ENCODE assay signal across 10 cellular contexts in the genomic region with DNA sequence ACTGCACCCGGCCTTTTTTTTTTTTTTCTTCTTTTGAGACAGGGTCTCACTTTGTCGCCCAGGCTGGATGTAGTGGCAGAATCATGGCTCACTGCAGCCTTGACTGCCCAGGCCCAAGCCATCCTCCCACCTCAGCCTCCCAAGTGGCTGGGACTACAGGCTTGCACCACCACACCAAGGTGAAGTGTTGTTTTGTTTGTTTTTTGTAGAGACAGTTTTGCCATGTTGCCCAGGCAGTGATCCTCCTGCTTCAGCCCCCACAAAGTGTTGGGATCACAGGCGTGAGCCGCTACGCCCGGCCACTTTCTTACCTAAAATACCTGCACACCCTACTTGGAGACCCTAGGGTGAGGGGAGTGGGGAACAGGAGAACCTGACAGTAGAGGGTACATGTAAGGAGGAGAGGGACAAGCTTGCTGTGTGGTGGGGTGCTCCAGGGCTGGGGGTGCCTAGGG. TPM values are rescaled to one million over a fixed set of nuclear protein-coding genes. Genes with fewer than 3 reads are reported as not detected.
DNase-seq lines count a peak whose midpoint lies in the region; TF ChIP-seq lines count a peak whose summit lies in the region.
"Had no signal": no experiment of that assay in that cellular context is flagged by ENCODE, and none has a peak within 500 bp of the region (broad histone marks: within the 10 kb centered on the region; RNA-seq: fewer than 3 reads in every experiment).

No MANE protein-coding gene starts in this region.

- H2BK120ac ChIP-seq in neuronal stem cell (ENCODE audit: low read depth, low read length) = no peak overlapping the region

- H2BK5ac ChIP-seq in neuronal stem cell (ENCODE audit: low read length) = peak overlapping the region; percentile 46

- H3K27me3 ChIP-seq in neuronal stem cell (ENCODE audit: control insufficient read depth in 3 of 3, insufficient read depth in 3 of 3, low read depth in 1 of 3, low read length in 3 of 3) = peaks cover 0 to 48% (median 9%) of the 10 kb centered on the region in 3 experiments

- no peak overlapping the region for H3K4me3 Mint-ChIP-seq in CD14-positive monocyte

- peaks cover 3% of the 10 kb centered on the region for H3K79me1 ChIP-seq in neuronal stem cell (ENCODE audit: low read depth, low read length)

- DNase-seq in CD14-positive monocyte (ENCODE audit: low spot score) (peak; percentile 26), RWPE1 (ENCODE audit: low spot score) (no peak), neuronal stem cell (ENCODE audit: low spot score) (no peak), AG08395 (ENCODE audit: low spot score) (no peak), kidney glomerular epithelial cell (lab: John Stamatoyannopoulos, UW) (no peak)

- no peak overlapping the region for H3K4me2 ChIP-seq in neuronal stem cell (ENCODE audit: insufficient read depth, low read length, poor library complexity, severe bottlenecking)
- H3K4me2 ChIP-seq: BLaER1, KMS-11 had no signal

- H3K4me1 Mint-ChIP-seq in CD14-positive monocyte = peaks cover 48% of the 10 kb centered on the region

- peak overlapping the region; percentile 29 for H3K23ac ChIP-seq in neuronal stem cell (ENCODE audit: low read depth, low read length, poor library complexity)

- WGBS in neuronal stem cell (ENCODE audit: extremely low coverage in 2 of 2, insufficient read length in 2 of 2, insufficient replicate concordance in 1 of 2), 2 donors = no CpG with 5 or more reads among the region's 6 CpGs

- no peak for TF ChIP-seq CTCF in CD14-positive monocyte (IDR thresholded peaks at IDR 0.05)
- no peak for TF ChIP-seq CTCF in RWPE1 (conservative IDR thresholded peaks at IDR 0.05; ENCODE audit: low read depth)

- POLR2A ChIA-PET in RWPE1 (lab: Yijun Ruan, JAX; ENCODE audit: low non-redundant PET) = no interaction called here

- H3K27ac Mint-ChIP-seq in CD14-positive monocyte = peak overlapping the region in 5 of 7 donors; percentile 14 to 90 (median 77)
- H3K27ac Mint-ChIP-seq: CD4-positive, CD25-positive, alpha-beta regulatory T cell; IgD-negative memory B cell had no signal

- no peak overlapping the region for H3K9ac ChIP-seq in neuronal stem cell (ENCODE audit: low read depth, low read length, poor library complexity)
- H3K9ac ChIP-seq: BLaER1, KMS-11 had no signal

- H3K9me3 Mint-ChIP-seq in CD14-positive monocyte = peaks cover 0 to 9% (median 0%) of the 10 kb centered on the region in 7 donors
- H3K9me3 Mint-ChIP-seq: IgD-negative memory B cell had no signal

- no peak overlapping the region for H3K4me3 ChIP-seq in neuronal stem cell (ENCODE audit: low read length in 2 of 2)
- H3K4me3 ChIP-seq: BLaER1, HAP-1 had no signal

- no peaks in the 10 kb centered on the region for H3K36me3 ChIP-seq in neuronal stem cell (replicated peaks in 1 of 2; ENCODE audit: control insufficient read depth in 2 of 2, insufficient read depth in 2 of 2, low read length in 2 of 2)
- H3K36me3 ChIP-seq: BLaER1, HAP-1 had no signal

- peaks cover 11 to 14% of the 10 kb centered on the region in 2 donors for H3K4me1 ChIP-seq in neuronal stem cell (ENCODE audit: control insufficient read depth in 2 of 2, insufficient read depth in 1 of 2, low read depth in 1 of 2, low read length in 2 of 2)

- intact Hi-C loops in CD14-positive monocyte (cut with micrococcal nuclease) = loop anchor here (5.0 to 10.0 kb wide), 2 partner anchors 50 to 62 kb away; no protein-coding TSS in a partner anchor

- no peaks in the 10 kb centered on the region for H3K9me3 ChIP-seq in neuronal stem cell (replicated peaks in 1 of 2; ENCODE audit: control insufficient read depth in 2 of 2, insufficient read depth in 1 of 2, low read depth in 1 of 2, low read length in 2 of 2)
- H3K9me3 ChIP-seq: BLaER1, HAP-1 had no signal

- no peak overlapping the region for H4K91ac ChIP-seq in neuronal stem cell (ENCODE audit: low read depth, low read length, poor library complexity)

- no peak overlapping the region for H2AK5ac ChIP-seq in neuronal stem cell (ENCODE audit: low read depth, low read length)

- H3K14ac ChIP-seq in neuronal stem cell (ENCODE audit: low read length) = peak overlapping the region; percentile 3

- peaks cover 18 to 29% (median 26%) of the 10 kb centered on the region in 3 donors for H3K27me3 Mint-ChIP-seq in CD14-positive monocyte (ENCODE audit: low read depth in 3 of 3)

- H4K8ac ChIP-seq in neuronal stem cell (ENCODE audit: low read depth, low read length) = no peak overlapping the region

- CTCF ChIA-PET in RWPE1 (lab: Yijun Ruan, JAX) = interaction anchor here (1.7 kb wide), 1 partner anchor 10 kb away, joined by 6 read pairs; no protein-coding TSS in a partner anchor

- H2AFZ ChIP-seq in neuronal stem cell (ENCODE audit: low read length) = no peak overlapping the region

- H2BK12ac ChIP-seq in neuronal stem cell (ENCODE audit: low read length) = no peak overlapping the region

- no peak overlapping the region for H3K4ac ChIP-seq in neuronal stem cell (ENCODE audit: low read length)

- H3K27ac ChIP-seq in RWPE1 = peak overlapping the region; percentile 75
- H3K27ac ChIP-seq in neuronal stem cell (replicated peaks; ENCODE audit: low read length) = no peak overlapping the region
- H3K27ac ChIP-seq: BLaER1, KMS-11 had no signal

- H2BK15ac ChIP-seq in neuronal stem cell (ENCODE audit: low read length) = peak overlapping the region; percentile 25

- H3K36me3 Mint-ChIP-seq in CD14-positive monocyte = peaks cover 21 to 23% of the 10 kb centered on the region in 2 donors
- H3K36me3 Mint-ChIP-seq: CD4-positive, CD25-positive, alpha-beta regulatory T cell; IgD-negative memory B cell had no signal

- H3K18ac ChIP-seq in neuronal stem cell (ENCODE audit: low read length) = no peak overlapping the region

RNA-seq across cellular contexts. Expression of gene AIFM3, which starts 4.5 kb away (rescaled TPM):
- 1 to 10 TPM; 2.1 to 2.3 TPM for polyA plus RNA-seq in CD14-positive monocyte
- polyA plus RNA-seq in neuronal stem cell (2013, experiment 1 of 2) = 3.9 TPM
- 4.0 TPM for polyA plus RNA-seq in neuronal stem cell (2013, experiment 2 of 2)
- polyA plus RNA-seq: CD4-positive, CD25-positive, alpha-beta regulatory T cell had no signal

RNA-seq across cellular contexts. Expression of gene LZTR1, which starts 19.6 kb away (rescaled TPM):
- 10 to 100 TPM in 1 of 2 donors, 1 to 10 TPM in 1; 7.1 to 11.5 TPM for polyA plus RNA-seq in CD14-positive monocyte
- 16.5 TPM for polyA plus RNA-seq in neuronal stem cell (2013, experiment 1 of 2)
- polyA plus RNA-seq in neuronal stem cell (2013, experiment 2 of 2) = 16.1 TPM

RNA-seq across cellular contexts. Expression of gene THAP7, which starts 39.4 kb away (rescaled TPM):
- polyA plus RNA-seq in CD14-positive monocyte = 10 to 100 TPM; 18.4 to 22.9 TPM
- 26.5 TPM for polyA plus RNA-seq in neuronal stem cell (2013, experiment 1 of 2)
- polyA plus RNA-seq in neuronal stem cell (2013, experiment 2 of 2) = 28.4 TPM

RNA-seq across cellular contexts. Expression of gene CRKL, which starts 45.3 kb away (rescaled TPM):
- 10 to 100 TPM; 29.4 to 37.5 TPM for polyA plus RNA-seq in CD14-positive monocyte
- 72.3 TPM for polyA plus RNA-seq in neuronal stem cell (2013, experiment 1 of 2)
- polyA plus RNA-seq in neuronal stem cell (2013, experiment 2 of 2) = 74.4 TPM

RNA-seq across cellular contexts. Expression of gene P2RX6, which starts 52.4 kb away (rescaled TPM):
- not detected for polyA plus RNA-seq in CD14-positive monocyte
- polyA plus RNA-seq in neuronal stem cell (2013, experiment 1 of 2) = 0.43 TPM
- polyA plus RNA-seq in neuronal stem cell (2013, experiment 2 of 2) = 0.53 TPM
- polyA plus RNA-seq: IgD-negative memory B cell had no signal
